9 cellular contexts compared by ENCODE assay signal in the genomic region with DNA sequence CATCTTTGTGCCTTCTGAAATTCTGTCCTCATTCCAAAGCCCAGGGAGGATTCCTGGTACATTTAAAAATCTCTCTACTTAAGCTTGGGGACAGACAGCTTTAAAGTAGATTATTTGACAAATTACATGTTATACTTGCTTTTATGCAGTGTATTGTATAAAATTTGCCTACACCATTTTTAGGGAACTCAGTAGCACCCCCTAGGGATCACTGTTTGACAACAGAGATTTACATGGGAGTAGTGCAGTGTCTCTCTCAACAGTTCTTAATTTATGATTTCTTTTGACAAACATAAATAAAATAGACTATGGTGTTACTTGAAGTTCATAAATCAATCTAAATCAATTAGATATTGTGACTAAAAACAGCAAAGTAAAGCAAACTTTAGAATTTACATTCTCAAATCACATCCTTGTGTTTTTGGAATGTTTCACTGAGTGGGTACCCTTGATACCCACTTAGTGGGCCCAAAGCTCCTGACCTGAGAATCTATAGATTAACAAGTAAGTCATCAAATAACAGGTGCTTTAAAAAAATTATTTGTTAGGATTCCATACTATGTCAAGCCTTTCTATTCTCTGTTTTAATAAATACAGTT.
DNase-seq lines count a peak whose midpoint lies in the region; ATAC-seq, FAIRE-seq and TF ChIP-seq lines count a peak whose summit lies in the region.
"Had no signal": no experiment of that assay in that cellular context is flagged by ENCODE, and none has a peak within 500 bp of the region (broad histone marks: within the 10 kb centered on the region; RNA-seq: fewer than 3 reads in every experiment).

No MANE protein-coding gene starts in this region.

- no peak overlapping the region for H2BK15ac ChIP-seq in mesendoderm (replicated peaks; ENCODE audit: low read depth)

- H3K27me3 ChIP-seq in mesendoderm (ENCODE audit: insufficient read depth, low read length, poor library complexity) = no peaks in the 10 kb centered on the region
- H3K27me3 ChIP-seq in CD4-positive, alpha-beta memory T cell (ENCODE audit: insufficient read depth, low read length) = no peaks in the 10 kb centered on the region

- peaks cover 2% of the 10 kb centered on the region for H3K9me3 Mint-ChIP-seq in natural killer cell treated with Interleukin-12 subunit alpha and Interleukin-12 subunit beta and Interleukin-15 and Interleukin-18, amount 100 ng/mL, for 72 hours
- peaks cover 0 to 16% (median 10%) of the 10 kb centered on the region in 8 donors for H3K9me3 Mint-ChIP-seq in CD4-positive, alpha-beta memory T cell

- no peaks in the 10 kb centered on the region for H3K4me1 ChIP-seq in mesendoderm (ENCODE audit: control insufficient read depth, low read depth, low read length)
- H3K4me1 ChIP-seq in CD4-positive, alpha-beta memory T cell (ENCODE audit: insufficient read depth, low read length) = no peaks in the 10 kb centered on the region

- H3K4me3 Mint-ChIP-seq in natural killer cell treated with Interleukin-12 subunit alpha and Interleukin-12 subunit beta and Interleukin-15 and Interleukin-18, amount 100 ng/mL, for 72 hours = no peak overlapping the region
- H3K4me3 Mint-ChIP-seq in CD4-positive, alpha-beta memory T cell = no peak overlapping the region
- H3K4me3 Mint-ChIP-seq: T-helper 1 cell treated with Interleukin-12 subunit alpha and Interleukin-12 subunit beta and Interleukin-4 antibody, amounts not matched to agents 30 μg/mL and 1 μg/mL, for 36 hours had no signal

- no peak overlapping the region for H4K8ac ChIP-seq in mesendoderm (ENCODE audit: low read depth, low read length)

- no peak overlapping the region for H3K4me3 ChIP-seq in mesendoderm (ENCODE audit: low read length)
- no peak overlapping the region for H3K4me3 ChIP-seq in CD4-positive, alpha-beta memory T cell (ENCODE audit: low read length in 2 of 2)

- no peak overlapping the region for H3K4ac ChIP-seq in mesendoderm (ENCODE audit: low read depth, low read length)

- H3K9ac ChIP-seq in mesendoderm (ENCODE audit: low read length) = no peak overlapping the region

- DNase-seq in amniotic stem cell (lab: John Stamatoyannopoulos, UW) (peak; percentile 36), mesendoderm (peak; percentile 37), hypothalamus (lab: John Stamatoyannopoulos, UW) (no peak)
- DNase-seq in natural killer cell treated with Interleukin-12 subunit alpha and Interleukin-12 subunit beta and Interleukin-15 and Interleukin-18, amount 100 ng/mL, for 72 hours (ENCODE audit: low spot score) = no peak
- no peak for DNase-seq in CD4-positive, alpha-beta memory T cell

- H3K56ac ChIP-seq in mesendoderm (ENCODE audit: low read length) = no peak overlapping the region

- H3K27ac ChIP-seq in mesendoderm (ENCODE audit: low read depth, low read length) = no peak overlapping the region
- no peak overlapping the region for H3K27ac ChIP-seq in CD4-positive, alpha-beta memory T cell (ENCODE audit: low read depth, low read length)

- FAIRE-seq in G401.6 (lab: Jason Lieb, UNC) = peak; percentile 82

- H2BK120ac ChIP-seq in mesendoderm (ENCODE audit: low read depth, low read length) = no peak overlapping the region

- no peak overlapping the region for H3K18ac ChIP-seq in mesendoderm (ENCODE audit: low read length)

- no peaks in the 10 kb centered on the region for H3K79me1 ChIP-seq in mesendoderm (ENCODE audit: low read length)

- no peak overlapping the region for H2BK5ac ChIP-seq in mesendoderm (ENCODE audit: low read length)

- ATAC-seq in HG02588 (IDR thresholded peaks at IDR 0.05; ENCODE audit: unreplicated experiment) = no peak
- no peak for ATAC-seq in natural killer cell treated with Interleukin-12 subunit alpha and Interleukin-12 subunit beta and Interleukin-15 and Interleukin-18, amount 100 ng/mL, for 72 hours

- no peak overlapping the region for H2AK5ac ChIP-seq in mesendoderm (ENCODE audit: low read length)

- H3K23ac ChIP-seq in mesendoderm (ENCODE audit: low read length) = no peak overlapping the region

- POLR2A ChIA-PET in CD4-positive, alpha-beta memory T cell (lab: Charles Lee; ENCODE audit: partially characterized antibody) = no interaction called here

- peaks cover 0 to 10% of the 10 kb centered on the region in 2 donors for H3K27me3 Mint-ChIP-seq in natural killer cell treated with Interleukin-12 subunit alpha and Interleukin-12 subunit beta and Interleukin-15 and Interleukin-18, amount 100 ng/mL, for 72 hours
- H3K27me3 Mint-ChIP-seq in CD4-positive, alpha-beta memory T cell = peaks cover 0 to 5% of the 10 kb centered on the region in 2 donors

- CTCF ChIA-PET in CD4-positive, alpha-beta memory T cell (lab: Charles Lee; ENCODE audit: partially characterized antibody) = no interaction called here

- intact Hi-C loops in CD4-positive, alpha-beta memory T cell (cut with micrococcal nuclease) = no loop called here

- no peak overlapping the region for H3K4me2 ChIP-seq in mesendoderm (ENCODE audit: low read length)

- H3K9me3 ChIP-seq in CD4-positive, alpha-beta memory T cell (ENCODE audit: control insufficient read depth in 1 of 2, low read length in 2 of 2) = peaks cover 0 to 8% of the 10 kb centered on the region in 2 donors

- no peaks in the 10 kb centered on the region for H3K4me1 Mint-ChIP-seq in natural killer cell treated with Interleukin-12 subunit alpha and Interleukin-12 subunit beta and Interleukin-15 and Interleukin-18, amount 100 ng/mL, for 72 hours (ENCODE audit: low read depth in 2 of 2)
- H3K4me1 Mint-ChIP-seq in CD4-positive, alpha-beta memory T cell = no peaks in the 10 kb centered on the region

- no peaks in the 10 kb centered on the region for H3K36me3 ChIP-seq in mesendoderm (ENCODE audit: control insufficient read depth, insufficient read depth, low read length)
- H3K36me3 ChIP-seq in CD4-positive, alpha-beta memory T cell (ENCODE audit: insufficient read depth, low read length) = no peaks in the 10 kb centered on the region

- peak; percentile 79 for TF ChIP-seq CTCF in LNCAP (IDR thresholded peaks at IDR 0.05)

- H3K36me3 Mint-ChIP-seq in natural killer cell treated with Interleukin-12 subunit alpha and Interleukin-12 subunit beta and Interleukin-15 and Interleukin-18, amount 100 ng/mL, for 72 hours = no peaks in the 10 kb centered on the region
- no peaks in the 10 kb centered on the region for H3K36me3 Mint-ChIP-seq in CD4-positive, alpha-beta memory T cell

- no peak overlapping the region for H3K27ac Mint-ChIP-seq in natural killer cell treated with Interleukin-12 subunit alpha and Interleukin-12 subunit beta and Interleukin-15 and Interleukin-18, amount 100 ng/mL, for 72 hours
- H3K27ac Mint-ChIP-seq in CD4-positive, alpha-beta memory T cell = no peak overlapping the region
- H3K27ac Mint-ChIP-seq: T-helper 1 cell treated with Interleukin-12 subunit alpha and Interleukin-12 subunit beta and Interleukin-4 antibody, amounts not matched to agents 30 μg/mL and 1 μg/mL, for 36 hours had no signal

- no peaks in the 10 kb centered on the region for H3K79me2 ChIP-seq in mesendoderm (ENCODE audit: control insufficient read depth, insufficient read depth, low read length)

- no peak overlapping the region for H4K5ac ChIP-seq in mesendoderm (ENCODE audit: low read length)

Comparison
In these comparisons a context has a peak if more than half of its experiments do, and no peak if none do; other contexts are left out.
1. DNase-seq: peak in amniotic stem cell (single experiment) and mesendoderm (single experiment); none in natural killer cell treated with Interleukin-12 subunit alpha and Interleukin-12 subunit beta and Interleukin-15 and Interleukin-18, amount 100 ng/mL, for 72 hours (single experiment), hypothalamus (0 of 51) and CD4-positive, alpha-beta memory T cell (0 of 5).